14 cellular contexts compared by ENCODE assay signal in genomic region chr3:115085197-115085865, GRCh38.
DNase-seq lines count a peak whose midpoint lies in the region; FAIRE-seq and TF ChIP-seq lines count a peak whose summit lies in the region.
"Had no signal": no experiment of that assay in that cellular context is flagged by ENCODE, and none has a peak within 500 bp of the region (broad histone marks: within the 10 kb centered on the region; RNA-seq: fewer than 3 reads in every experiment).

No MANE protein-coding gene starts in this region.

- no peak overlapping the region for H4K8ac ChIP-seq in mesenchymal stem cell (ENCODE audit: low read length)

- H3K4me3 ChIP-seq in choroid plexus epithelial cell (ENCODE audit: low read depth, low read length) (no peak overlapping the region), mesenchymal stem cell (ENCODE audit: insufficient read depth in 1 of 2, low read depth in 1 of 2, low read length in 2 of 2) (peak overlapping the region in 1 of 2 experiments; percentile 50)
- H3K4me3 ChIP-seq: left lung, sigmoid colon had no signal

- peak; percentile 37 for TF ChIP-seq CTCF in choroid plexus epithelial cell (conservative IDR thresholded peaks at IDR 0.05; ENCODE audit: low read depth, low read length)

- H3K4me2 ChIP-seq in mesenchymal stem cell (ENCODE audit: low read length, poor library complexity, severe bottlenecking): no peak overlapping the region

- H2AK5ac ChIP-seq in mesenchymal stem cell (ENCODE audit: low read length, severe bottlenecking): no peak overlapping the region

- no peak overlapping the region for H2BK120ac ChIP-seq in mesenchymal stem cell (ENCODE audit: low read depth, low read length)

- H3K9ac ChIP-seq in mesenchymal stem cell (ENCODE audit: low read length): peak overlapping the region; percentile 70

- H2AFZ ChIP-seq in mesenchymal stem cell (ENCODE audit: low read depth, low read length): no peak overlapping the region

- 100% methylated on average over 1 of the region's 2 CpGs for WGBS in mesenchymal stem cell

- H3K23ac ChIP-seq in mesenchymal stem cell (ENCODE audit: low read length in 2 of 2): no peak overlapping the region

- no peaks in the 10 kb centered on the region for H3K36me3 ChIP-seq in mesenchymal stem cell (ENCODE audit: control insufficient read depth in 1 of 2, insufficient read depth in 2 of 2, low read depth in 1 of 2, low read length in 2 of 2)
- H3K36me3 ChIP-seq: left lung, sigmoid colon had no signal

- H2BK5ac ChIP-seq in mesenchymal stem cell (ENCODE audit: low read depth, low read length, poor library complexity, severe bottlenecking): no peak overlapping the region

- no peak overlapping the region for H3K18ac ChIP-seq in mesenchymal stem cell (ENCODE audit: low read depth in 1 of 2, low read length in 2 of 2)

- FAIRE-seq in GM12892 (lab: Jason Lieb, UNC): no peak

- no peak overlapping the region for H2BK15ac ChIP-seq in mesenchymal stem cell (ENCODE audit: low read depth, poor library complexity, severe bottlenecking)

- H2BK12ac ChIP-seq in mesenchymal stem cell (ENCODE audit: low read length in 2 of 2): no peak overlapping the region

- H3K4me1 ChIP-seq in mesenchymal stem cell (ENCODE audit: control insufficient read depth, insufficient read depth, low read depth, low read length): no peaks in the 10 kb centered on the region

- DNase-seq in Ammon's horn (ENCODE audit: low spot score) (peak; percentile 66), LHCN-M2 (ENCODE audit: low read depth) (peak; percentile 27), choroid plexus epithelial cell (ENCODE audit: low read depth) (no peak), mesenchymal stem cell (peak; percentile 15), OCI-M2 (lab: John Stamatoyannopoulos, UW; ENCODE audit: unreplicated experiment) (no peak), GM12892 (ENCODE audit: insufficient read length) (no peak)
- no peak for DNase-seq in activated CD4-positive, alpha-beta T cell treated with anti-CD3 and anti-CD28 coated beads, Interleukin-2, amount 50 U/mL, for 4 hours
- DNase-seq in activated CD4-positive, alpha-beta T cell treated with anti-CD3 and anti-CD28 coated beads, Interleukin-2, amount 50 U/mL, for 1 hour: no peak
- DNase-seq: effector CD4-positive, alpha-beta T cell; left lung; NCI-H2227 treated with DMSO at 0.1 percent for 48 hours; sigmoid colon; stimulated activated CD8-positive, alpha-beta memory T cell treated with anti-CD3 and anti-CD28 coated beads, Interleukin-4, amount 100 ng/mL, for 48 hours; T-helper 2 cell had no signal

- H3K27ac ChIP-seq in mesenchymal stem cell (ENCODE audit: low read length, poor library complexity, severe bottlenecking): no peak overlapping the region
- H3K27ac ChIP-seq: left lung, sigmoid colon had no signal

- H3K14ac ChIP-seq in mesenchymal stem cell (ENCODE audit: low read length in 2 of 2): no peak overlapping the region

- no peak overlapping the region for H4K91ac ChIP-seq in mesenchymal stem cell (ENCODE audit: low read length)

- H3K9me3 ChIP-seq in mesenchymal stem cell (ENCODE audit: control insufficient read depth, low read length): no peaks in the 10 kb centered on the region
- H3K9me3 ChIP-seq: left lung, sigmoid colon had no signal

- H3K79me1 ChIP-seq in mesenchymal stem cell (replicated peaks; ENCODE audit: low read length, poor library complexity, severe bottlenecking): peaks cover 2% of the 10 kb centered on the region

- H3K4ac ChIP-seq in mesenchymal stem cell (ENCODE audit: low read depth in 1 of 2, low read length in 2 of 2): no peak overlapping the region

- TF ChIP-seq POLR2A in GM12892 (IDR thresholded peaks at IDR 0.05; ENCODE audit: low read depth, low read length): no peak

- no peaks in the 10 kb centered on the region for H3K27me3 ChIP-seq in mesenchymal stem cell (ENCODE audit: control insufficient read depth in 1 of 2, insufficient read depth in 1 of 2, low read length in 2 of 2)
- H3K27me3 ChIP-seq: left lung, sigmoid colon had no signal

Comparison
In these comparisons a context has a peak if more than half of its experiments do, and no peak if none do; other contexts are left out.
1. DNase-seq: peak in Ammon's horn (single experiment), LHCN-M2 (single experiment) and mesenchymal stem cell (single experiment); none in choroid plexus epithelial cell (single experiment), activated CD4-positive, alpha-beta T cell treated with anti-CD3 and anti-CD28 coated beads, Interleukin-2, amount 50 U/mL, for 4 hours (0 of 2), OCI-M2 (single experiment), GM12892 (single experiment) and activated CD4-positive, alpha-beta T cell treated with anti-CD3 and anti-CD28 coated beads, Interleukin-2, amount 50 U/mL, for 1 hour (single experiment).